Comparison of ENCODE assay signal across 27 cellular contexts in the genomic region with DNA sequence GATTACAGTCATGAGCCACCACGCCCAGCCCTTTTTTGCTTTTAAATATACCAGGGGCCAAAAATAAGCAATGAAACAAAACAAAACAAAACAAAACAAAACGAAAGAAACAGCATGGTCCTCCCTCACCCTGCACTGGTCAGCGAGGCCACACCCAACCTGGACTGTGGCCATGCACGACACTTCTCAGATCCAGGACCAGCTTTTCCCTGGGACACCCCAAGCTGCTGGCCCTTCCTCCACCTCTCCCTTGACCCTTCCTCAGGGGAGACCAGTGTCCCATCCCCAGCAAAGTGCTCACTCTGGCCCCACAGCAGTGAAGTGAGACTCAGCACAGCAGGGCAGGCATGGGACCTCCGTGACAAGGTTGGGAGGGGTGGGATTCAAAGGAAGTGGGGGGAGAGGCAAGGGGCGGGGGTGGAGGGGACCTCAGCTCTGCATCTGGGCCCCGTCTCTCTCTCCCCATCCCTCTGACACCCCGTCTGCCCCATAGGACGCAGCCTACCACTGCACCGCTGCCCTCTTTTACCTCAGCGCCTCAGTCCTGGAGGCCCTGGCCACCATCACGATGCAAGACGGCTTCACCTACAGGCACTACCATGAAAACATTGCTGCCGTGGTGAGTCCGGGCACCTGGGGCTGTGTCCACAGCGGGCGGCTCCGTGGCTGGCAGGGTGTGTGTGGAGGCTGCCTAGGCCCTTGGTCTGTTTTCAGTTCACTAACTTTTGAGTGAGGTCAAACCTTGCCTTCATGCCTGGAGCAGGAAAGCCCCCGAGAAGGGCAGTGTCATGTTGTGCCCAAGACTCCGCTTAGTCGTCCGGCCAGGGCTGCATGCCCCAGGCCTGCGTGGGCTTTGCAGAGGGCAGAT. TPM values are rescaled to one million over a fixed set of nuclear protein-coding genes. Genes with fewer than 3 reads are reported as not detected.
A peak's percentile ranks its signal among the peaks of the same experiment; 100 is the strongest.
DNase-seq lines count a peak whose midpoint lies in the region; ATAC-seq, FAIRE-seq and TF ChIP-seq lines count a peak whose summit lies in the region.
"Had no signal": no experiment of that assay in that cellular context is flagged by ENCODE, and none has a peak within 500 bp of the region (broad histone marks: within the 10 kb centered on the region; RNA-seq: fewer than 3 reads in every experiment).

No MANE protein-coding gene starts in this region.

- no peaks in the 10 kb centered on the region for H3K9me3 Mint-ChIP-seq in activated CD4-positive, alpha-beta T cell treated with anti-CD3 and anti-CD28 coated beads, Interleukin-2, amount 10 ng/mL, durations not matched to agents 7 days and 5 days

- TF ChIP-seq POLR2A in IMR-90 (IDR thresholded peaks at IDR 0.05; ENCODE audit: low read depth, low read length), result no peak
- TF ChIP-seq POLR2A in GM12878 (IDR thresholded peaks at IDR 0.05; ENCODE audit: low read depth, low read length), result no peak
- TF ChIP-seq POLR2A in spleen (IDR thresholded peaks at IDR 0.05), result no peak

- H3K4me1 Mint-ChIP-seq in activated CD4-positive, alpha-beta T cell treated with anti-CD3 and anti-CD28 coated beads, Interleukin-2, amount 10 ng/mL, durations not matched to agents 7 days and 5 days, result peaks cover 85% of the 10 kb centered on the region

- peak overlapping the region; percentile 13 for H3K27ac Mint-ChIP-seq in activated CD4-positive, alpha-beta T cell treated with anti-CD3 and anti-CD28 coated beads, Interleukin-2, amount 10 ng/mL, durations not matched to agents 7 days and 5 days
- H3K27ac Mint-ChIP-seq: activated CD4-positive, alpha-beta T cell treated with anti-CD3 and anti-CD28 coated beads for 36 hours had no signal

- H3K9me3 ChIP-seq in IMR-90 (ENCODE audit: control insufficient read depth, insufficient read depth, low read length), result no peaks in the 10 kb centered on the region
- H3K9me3 ChIP-seq in GM12878 (replicated peaks; ENCODE audit: control insufficient read depth, insufficient read depth, low read length), result no peaks in the 10 kb centered on the region
- no peaks in the 10 kb centered on the region for H3K9me3 ChIP-seq in spleen
- H3K9me3 ChIP-seq: BLaER1, esophagus squamous epithelium, lower lobe of right lung, pancreas, suprapubic skin had no signal

- H3K14ac ChIP-seq in IMR-90 (replicated peaks; ENCODE audit: low read depth, low read length), result no peak overlapping the region

- H4K5ac ChIP-seq in IMR-90 (ENCODE audit: low read depth, low read length), result no peak overlapping the region

- no peak overlapping the region for H3K4me3 Mint-ChIP-seq in activated CD4-positive, alpha-beta T cell treated with anti-CD3 and anti-CD28 coated beads, Interleukin-2, amount 10 ng/mL, durations not matched to agents 7 days and 5 days
- H3K4me3 Mint-ChIP-seq: activated CD4-positive, alpha-beta T cell treated with anti-CD3 and anti-CD28 coated beads for 36 hours had no signal

- H3K27ac ChIP-seq in IMR-90 (ENCODE audit: insufficient read depth, low read length) (no peak overlapping the region), GM12878 (ENCODE audit: control insufficient read depth, insufficient read depth) (no peak overlapping the region), spleen (no peak overlapping the region)
- H3K27ac ChIP-seq: BLaER1, lower lobe of right lung, pancreas, suprapubic skin had no signal

- TF ChIP-seq EP300 in GM12878 (IDR thresholded peaks at IDR 0.05; ENCODE audit: borderline replicate concordance in 1 of 2, control insufficient read depth in 1 of 2, low read depth in 2 of 2, low read length in 2 of 2), result no peak

- 80% methylated on average over 3 of the region's 23 CpGs; no CpG with 5 or more reads in 1 of the 2 experiments for WGBS in IMR-90 (ENCODE audit: extremely low coverage in 2 of 2, insufficient read length in 1 of 2), 2 experiments
- WGBS in GM12878 (ENCODE audit: insufficient coverage, insufficient replicate concordance, low lambda C conversion rate, missing lambda C conversion rate), result 73% methylated on average over 20 of the region's 23 CpGs
- WGBS in spleen, 5 donors, result 82 to 90% (median 86%) methylated on average over 19 to 23 of the region's 23 CpGs

- H3K36me3 Mint-ChIP-seq in activated CD4-positive, alpha-beta T cell treated with anti-CD3 and anti-CD28 coated beads, Interleukin-2, amount 10 ng/mL, durations not matched to agents 7 days and 5 days (ENCODE audit: low read depth), result peaks cover 78% of the 10 kb centered on the region

- H3K27me3 Mint-ChIP-seq in activated CD4-positive, alpha-beta T cell treated with anti-CD3 and anti-CD28 coated beads, Interleukin-2, amount 10 ng/mL, durations not matched to agents 7 days and 5 days, result no peaks in the 10 kb centered on the region
- H3K27me3 Mint-ChIP-seq: activated CD4-positive, alpha-beta T cell treated with anti-CD3 and anti-CD28 coated beads for 36 hours had no signal

- H3K79me2 ChIP-seq in GM12878 (ENCODE audit: control insufficient read depth, insufficient read depth, low read length), result no peaks in the 10 kb centered on the region

- H3K27me3 ChIP-seq in IMR-90 (ENCODE audit: control insufficient read depth, insufficient read depth, low read length) (peaks cover 29% of the 10 kb centered on the region; the same call in 1 of the 2 replicates), GM12878 (replicated peaks in 1 of 2; ENCODE audit: control insufficient read depth in 2 of 2, insufficient read depth in 2 of 2, low read length in 1 of 2) (no peaks in the 10 kb centered on the region), spleen (replicated peaks in 1 of 7) (peaks cover 0 to 28% (median 0%) of the 10 kb centered on the region in 7 donors)
- H3K27me3 ChIP-seq: BLaER1, pancreas had no signal

- no peak overlapping the region for H2BK120ac ChIP-seq in IMR-90 (ENCODE audit: low read depth, low read length)

- H3K4me3 ChIP-seq in IMR-90 (ENCODE audit: insufficient read depth, low read depth, low read length) (no peak overlapping the region), GM12878 (no peak overlapping the region), spleen (no peak overlapping the region)
- H3K4me3 ChIP-seq: BLaER1, esophagus squamous epithelium, lower lobe of right lung, pancreas, suprapubic skin had no signal

- H2BK15ac ChIP-seq in IMR-90 (ENCODE audit: low read depth, low read length), result no peak overlapping the region

- 0 out of 2 replicates have a peak, but pooled peaks cover 3% of the 10 kb centered on the region for H3K9me1 ChIP-seq in IMR-90 (ENCODE audit: insufficient read depth, low read length)

- no peak overlapping the region for H3K18ac ChIP-seq in IMR-90 (ENCODE audit: low read depth, low read length)

- H3K23ac ChIP-seq in IMR-90 (ENCODE audit: low read depth, low read length), result no peak overlapping the region

- no peak overlapping the region for H2BK5ac ChIP-seq in IMR-90 (ENCODE audit: low read depth, low read length, poor library complexity, severe bottlenecking)

- H3K36me3 ChIP-seq in IMR-90 (ENCODE audit: control insufficient read depth, insufficient read depth, low read length) (no peaks in the 10 kb centered on the region), GM12878 (ENCODE audit: control insufficient read depth in 2 of 2, insufficient read depth in 2 of 2, low read length in 1 of 2) (no peaks in the 10 kb centered on the region), spleen (no peaks in the 10 kb centered on the region)
- H3K36me3 ChIP-seq: BLaER1, lower lobe of right lung, pancreas, suprapubic skin had no signal

- no peak overlapping the region for H2AK5ac ChIP-seq in IMR-90 (ENCODE audit: low read depth, low read length)

- in situ Hi-C loops in IMR-90 (cut with MboI; ENCODE audit: low sequenced_read_pairs), result no loop called here
- in situ Hi-C loops in GM12878 (cut with MboI), result no loop called here

- CTCF ChIA-PET in activated CD4-positive, alpha-beta T cell treated with anti-CD3 and anti-CD28 coated beads, Interleukin-2, amount 10 ng/mL, durations not matched to agents 7 days and 5 days (lab: Charles Lee), result interaction anchor here (1.1 to 1.5 kb wide), 4 partner anchors 15 to 66 kb away, joined by 3 to 7 read pairs (median 4); no protein-coding TSS in a partner anchor
- CTCF ChIA-PET in IMR-90 (lab: Yijun Ruan, JAX) (no interaction called here), GM12878 (lab: Yijun Ruan, JAX) (interaction anchor here (1.0 to 1.9 kb wide), 3 partner anchors 13 to 27 kb away, joined by 3 to 6 read pairs (median 6); no protein-coding TSS in a partner anchor)

- TF ChIP-seq CTCF in IMR-90 (conservative IDR thresholded peaks at IDR 0.05; ENCODE audit: low read depth, low read length) (no peak), GM12878 (IDR thresholded peaks at IDR 0.05 in 2 of 3, conservative IDR thresholded peaks at IDR 0.05 in 1 of 3; ENCODE audit: control insufficient read depth in 2 of 3, extremely low read depth in 1 of 3, insufficient read depth in 1 of 3, low read depth in 3 of 3, low read length in 3 of 3) (no peak), spleen (IDR thresholded peaks at IDR 0.05 in 8 of 11, conservative IDR thresholded peaks at IDR 0.05 in 3 of 11) (no peak)

- FAIRE-seq in GM12878 (lab: Jason Lieb, UNC), result no peak
- FAIRE-seq: GM12891, pancreas had no signal

- no peak overlapping the region for H3K56ac ChIP-seq in IMR-90 (ENCODE audit: extremely low read depth, insufficient read depth, low read length)

- H2BK20ac ChIP-seq in IMR-90 (ENCODE audit: low read depth, low read length), result no peak overlapping the region

- H3K4me2 ChIP-seq in IMR-90 (ENCODE audit: low read depth, low read length) (0 out of 2 replicates have a peak overlapping the region, but pooled peaks have one; percentile 36), GM12878 (ENCODE audit: control insufficient read depth, insufficient read depth) (peak overlapping the region; percentile 37; the same call in 1 of the 2 replicates)

- intact Hi-C loops in IMR-90 (cut with micrococcal nuclease), result no loop called here
- intact Hi-C loops in GM12878 (cut with micrococcal nuclease; ENCODE audit: unreplicated experiment), result no loop called here
- intact Hi-C loops in spleen (cut with DNase I; ENCODE audit: low total_unique reads), result no loop called here

- no peak overlapping the region for H2AK9ac ChIP-seq in IMR-90 (replicated peaks; ENCODE audit: low read depth, low read length, poor library complexity)

- ATAC-seq in IMR-90 (ENCODE audit: low read depth), result no peak
- peak; percentile 9; the same call in 2 of the 3 replicates for ATAC-seq in GM12878
- ATAC-seq in HG02763 (IDR thresholded peaks at IDR 0.05; ENCODE audit: unreplicated experiment), result no peak
- ATAC-seq in GM21717 (IDR thresholded peaks at IDR 0.05; ENCODE audit: unreplicated experiment), result no peak
- ATAC-seq: lower lobe of right lung, pancreas had no signal

- H3K79me1 ChIP-seq in IMR-90 (ENCODE audit: low read depth in 1 of 2, low read length in 2 of 2), result no peaks in the 10 kb centered on the region

- BruUV-seq in IMR-90 (replicated peaks; lab: Mats Ljungman, UMichigan), result no TSS peak
- no TSS peak for BruUV-seq in GM12878 (replicated peaks; lab: Mats Ljungman, UMichigan)

- H2AFZ ChIP-seq in IMR-90 (replicated peaks; ENCODE audit: low read length, poor library complexity), result no peak overlapping the region
- peak overlapping the region; percentile 17; the same call in 1 of the 2 replicates for H2AFZ ChIP-seq in GM12878 (ENCODE audit: control insufficient read depth, low read depth, low read length)

- H3K4ac ChIP-seq in IMR-90 (ENCODE audit: low read depth, low read length), result no peak overlapping the region

- RAD21 ChIA-PET in GM12878 (lab: Charles Lee; ENCODE audit: unreplicated experiment), result interaction anchor here (0.7 to 1.3 kb wide), 2 partner anchors 27 to 35 kb away, joined by 3 to 5 read pairs; no protein-coding TSS in a partner anchor

- H4K8ac ChIP-seq in IMR-90 (ENCODE audit: low read depth in 2 of 2, low read length in 2 of 2), result no peak overlapping the region

- no peak overlapping the region for H3K9ac ChIP-seq in IMR-90 (ENCODE audit: low read depth, low read length)
- H3K9ac ChIP-seq in GM12878 (ENCODE audit: control insufficient read depth, insufficient read depth, low read length), result no peak overlapping the region
- H3K9ac ChIP-seq: BLaER1 had no signal

- POLR2A ChIA-PET in activated CD4-positive, alpha-beta T cell treated with anti-CD3 and anti-CD28 coated beads, Interleukin-2, amount 10 ng/mL, durations not matched to agents 7 days and 5 days (lab: Charles Lee), result no interaction called here
- POLR2A ChIA-PET in IMR-90 (lab: Charles Lee; ENCODE audit: unreplicated experiment), result no interaction called here
- POLR2A ChIA-PET in GM12878 (lab: Charles Lee), result interaction anchor here (1.1 kb wide), 1 partner anchor 9 kb away, joined by 3 read pairs; no protein-coding TSS in a partner anchor

- DNase-seq in activated CD4-positive, alpha-beta T cell treated with anti-CD3 and anti-CD28 coated beads, Interleukin-2, amount 10 ng/mL, durations not matched to agents 7 days and 5 days, result no peak
- DNase-seq in activated CD4-positive, alpha-beta T cell treated with anti-CD3 and anti-CD28 coated beads, Interleukin-2, amount 50 U/mL, for 4 hours, result no peak
- no peak for DNase-seq in IMR-90
- DNase-seq in GM12878 (ENCODE audit: low read depth, low spot score), result no peak
- peak; percentile 56 for DNase-seq in spleen
- no peak for DNase-seq in NCI-H187 (lab: John Stamatoyannopoulos, UW)
- DNase-seq: activated CD4-positive, alpha-beta T cell treated with anti-CD3 and anti-CD28 coated beads for 36 hours; activated T-cell treated with anti-CD3 and anti-CD28 coated beads, Interleukin-2, amount 50 U/mL, for 1 hour; amniotic stem cell; caudate nucleus; DMS153; effector CD4-positive, alpha-beta T cell; esophagus squamous epithelium; GF-D8; lower lobe of right lung; NCI-H1105 treated with DMSO at 0.1 percent for 48 hours; pancreas; stimulated activated CD4-positive, alpha-beta T cell treated with anti-CD3 and anti-CD28 coated beads, Interleukin-2, amount 100 ng/mL, for 48 hours had no signal

- peaks cover 1% of the 10 kb centered on the region; the same call in 1 of the 2 replicates for H3K4me1 ChIP-seq in IMR-90 (ENCODE audit: control insufficient read depth, insufficient read depth, low read length)
- peaks cover 37% of the 10 kb centered on the region for H3K4me1 ChIP-seq in GM12878 (ENCODE audit: control insufficient read depth, insufficient read depth, low read length)
- H3K4me1 ChIP-seq in spleen, result no peaks in the 10 kb centered on the region
- H3K4me1 ChIP-seq: lower lobe of right lung, pancreas, suprapubic skin had no signal

- no peak for TF ChIP-seq RAD21 in IMR-90 (IDR thresholded peaks at IDR 0.05; ENCODE audit: low read length)
- no peak for TF ChIP-seq RAD21 in GM12878 (IDR thresholded peaks at IDR 0.05; ENCODE audit: insufficient read depth, low read depth, low read length)

- dilution Hi-C loops in IMR-90 (cut with HindIII; ENCODE audit: low sequenced_read_pairs, unreplicated experiment), result no loop called here

- H4K20me1 ChIP-seq in IMR-90 (ENCODE audit: insufficient read depth, low read length) (no peaks in the 10 kb centered on the region), GM12878 (ENCODE audit: control insufficient read depth, insufficient read depth) (no peaks in the 10 kb centered on the region)
- H4K20me1 ChIP-seq: BLaER1 had no signal

- SMC1A ChIA-PET in GM12878 (lab: Charles Lee; ENCODE audit: uncharacterized antibody, unreplicated experiment), result interaction anchor here (1.1 to 7.8 kb wide), 3 partner anchors 26 to 37 kb away, joined by 3 to 94 read pairs (median 4); a partner anchor contains a TSS

- H4K91ac ChIP-seq in IMR-90 (ENCODE audit: insufficient read depth, low read depth, low read length), result no peak overlapping the region

RNA-seq across cellular contexts. Expression of a gene that starts 23.8 kb away (rescaled TPM):
- total RNA-seq in activated CD4-positive, alpha-beta T cell treated with anti-CD3 and anti-CD28 coated beads, Interleukin-2, amount 10 ng/mL, durations not matched to agents 7 days and 5 days, result 100 to 1,000 TPM; 237 to 339 TPM
- total RNA-seq in IMR-90 (2012; rRNA removed) (not detected in 2 replicates), GM12878 (2014; rRNA removed) (1.7 and 1.9 TPM in 2 replicates), GM12878 (2014; rRNA removed; fragmentation: Illumina TruSeq; extraction: Trizol) (1.1 and 1.3 TPM in 2 replicates), GM12878 (2021) (1.2 and 1.8 TPM in 2 replicates), spleen (10 to 100 TPM in 3 of 7 donors, 1 to 10 TPM in 4; 4.7 to 18.8 (median 8.1) TPM)
- polyA plus RNA-seq in IMR-90 (2012; rRNA removed) (not detected in 2 replicates), GM12878 (2011; rRNA removed) (3.0 and 4.5 TPM in 2 replicates), GM12878 (2014; fragmentation: Illumina TruSeq; extraction: Trizol) (1.6 and 2.4 TPM in 2 replicates), GM12878 (2014; fragmentation: Nextera tagmentation; extraction: Ambion mirVana) (1 to 10 TPM; 1.4 to 1.8 TPM), GM12878 (2014; rRNA removed) (1.4 and 1.7 TPM in 2 replicates), GM12878 (2016; fragmentation: Nextera tagmentation; extraction: Ambion mirVana) (1 to 10 TPM; 2.4 to 3.1 TPM), spleen (10 to 100 TPM in 1 of 3 donors, 1 to 10 TPM in 2; 8.4 to 12.7 (median 9.0) TPM)
- polyA plus RNA-seq in IMR-90 (2012; cell fraction: cytosol; rRNA removed), result not detected in 2 replicates
- not detected in 2 replicates for polyA plus RNA-seq in IMR-90 (2012; cell fraction: nucleus; rRNA removed; ENCODE audit: low replicate concordance)
- 15.0 and 16.0 TPM in 2 replicates for total RNA-seq in GM12878 (2013; cell fraction: nucleolus; rRNA removed)
- 6.6 TPM for polyA plus RNA-seq in GM12878 (2011; ENCODE audit: low read depth)
- polyA plus RNA-seq in GM12878 (2011; cell fraction: cytosol; rRNA removed), result 6.5 and 8.7 TPM in 2 replicates
- 3.5 and 4.5 TPM in 2 replicates for polyA plus RNA-seq in GM12878 (2011; cell fraction: nucleus; rRNA removed)
- polyA plus RNA-seq in GM12878 (2012), result 14.4 and 19.8 TPM in 2 replicates
- 1.8 and 2.3 TPM in 2 replicates for polyA minus RNA-seq in GM12878 (2011; rRNA and poly(A)+ RNA removed)
- polyA minus RNA-seq in GM12878 (2011; cell fraction: cytosol; rRNA and poly(A)+ RNA removed), result 1.7 and 4.0 TPM in 2 replicates
- polyA minus RNA-seq in GM12878 (2011; cell fraction: nucleus; rRNA and poly(A)+ RNA removed), result 0.60 and 0.77 TPM in 2 replicates
- total RNA-seq: A172, HT-29, LHCN-M2, SK-MEL-5 had no signal

Comparison
In these comparisons a context has a peak if more than half of its experiments do, and no peak if none do; other contexts are left out.
1. RNA of a gene that starts 23.8 kb away (total RNA-seq): 237 to 339 TPM in activated CD4-positive, alpha-beta T cell treated with anti-CD3 and anti-CD28 coated beads, Interleukin-2, amount 10 ng/mL, durations not matched to agents 7 days and 5 days; 4.7 to 18.8 TPM in spleen, 1.1 to 16.0 TPM in GM12878 and not detected in IMR-90; every median in the first group is over 10 times any median in the second.